ENCODE assay signal across 1 cellular context in genomic region chr10:36489928-36490279, GRCh38.
A peak's percentile ranks its signal among the peaks of the same experiment; 100 is the strongest.
TF ChIP-seq lines count a peak whose summit lies in the region.

No MANE protein-coding gene starts in this region.

TF ChIP-seq in HEK293, 187 proteins besides CTCF, POLR2A, EP300 and RAD21 (continued from another document):
- TF ChIP-seq, protein P1, sequence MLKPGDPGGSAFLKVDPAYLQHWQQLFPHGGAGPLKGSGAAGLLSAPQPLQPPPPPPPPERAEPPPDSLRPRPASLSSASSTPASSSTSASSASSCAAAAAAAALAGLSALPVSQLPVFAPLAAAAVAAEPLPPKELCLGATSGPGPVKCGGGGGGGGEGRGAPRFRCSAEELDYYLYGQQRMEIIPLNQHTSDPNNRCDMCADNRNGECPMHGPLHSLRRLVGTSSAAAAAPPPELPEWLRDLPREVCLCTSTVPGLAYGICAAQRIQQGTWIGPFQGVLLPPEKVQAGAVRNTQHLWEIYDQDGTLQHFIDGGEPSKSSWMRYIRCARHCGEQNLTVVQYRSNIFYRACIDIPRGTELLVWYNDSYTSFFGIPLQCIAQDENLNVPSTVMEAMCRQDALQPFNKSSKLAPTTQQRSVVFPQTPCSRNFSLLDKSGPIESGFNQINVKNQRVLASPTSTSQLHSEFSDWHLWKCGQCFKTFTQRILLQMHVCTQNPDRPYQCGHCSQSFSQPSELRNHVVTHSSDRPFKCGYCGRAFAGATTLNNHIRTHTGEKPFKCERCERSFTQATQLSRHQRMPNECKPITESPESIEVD (tag by site-specific recombination; IDR thresholded peaks at IDR 0.05), result peak; percentile 55
- TF ChIP-seq KLF7 (tag by site-specific recombination; IDR thresholded peaks at IDR 0.05; ENCODE audit: borderline replicate concordance) (no peak), ZNF274 (IDR thresholded peaks at IDR 0.05; ENCODE audit: low read length) (no peak), ZNF274 (tag by site-specific recombination; IDR thresholded peaks at IDR 0.05; ENCODE audit: borderline replicate concordance) (no peak), ZNF211 (tag by site-specific recombination; IDR thresholded peaks at IDR 0.05; ENCODE audit: low read depth) (no peak), SP2 (tag by site-specific recombination; IDR thresholded peaks at IDR 0.05) (no peak), ZNF169 (tag by site-specific recombination; IDR thresholded peaks at IDR 0.05) (no peak), ZNF433 (tag by site-specific recombination; IDR thresholded peaks at IDR 0.05; ENCODE audit: low read depth) (no peak), ZBTB48 (tag by site-specific recombination; IDR thresholded peaks at IDR 0.05) (no peak)
- TF ChIP-seq, protein P2, sequence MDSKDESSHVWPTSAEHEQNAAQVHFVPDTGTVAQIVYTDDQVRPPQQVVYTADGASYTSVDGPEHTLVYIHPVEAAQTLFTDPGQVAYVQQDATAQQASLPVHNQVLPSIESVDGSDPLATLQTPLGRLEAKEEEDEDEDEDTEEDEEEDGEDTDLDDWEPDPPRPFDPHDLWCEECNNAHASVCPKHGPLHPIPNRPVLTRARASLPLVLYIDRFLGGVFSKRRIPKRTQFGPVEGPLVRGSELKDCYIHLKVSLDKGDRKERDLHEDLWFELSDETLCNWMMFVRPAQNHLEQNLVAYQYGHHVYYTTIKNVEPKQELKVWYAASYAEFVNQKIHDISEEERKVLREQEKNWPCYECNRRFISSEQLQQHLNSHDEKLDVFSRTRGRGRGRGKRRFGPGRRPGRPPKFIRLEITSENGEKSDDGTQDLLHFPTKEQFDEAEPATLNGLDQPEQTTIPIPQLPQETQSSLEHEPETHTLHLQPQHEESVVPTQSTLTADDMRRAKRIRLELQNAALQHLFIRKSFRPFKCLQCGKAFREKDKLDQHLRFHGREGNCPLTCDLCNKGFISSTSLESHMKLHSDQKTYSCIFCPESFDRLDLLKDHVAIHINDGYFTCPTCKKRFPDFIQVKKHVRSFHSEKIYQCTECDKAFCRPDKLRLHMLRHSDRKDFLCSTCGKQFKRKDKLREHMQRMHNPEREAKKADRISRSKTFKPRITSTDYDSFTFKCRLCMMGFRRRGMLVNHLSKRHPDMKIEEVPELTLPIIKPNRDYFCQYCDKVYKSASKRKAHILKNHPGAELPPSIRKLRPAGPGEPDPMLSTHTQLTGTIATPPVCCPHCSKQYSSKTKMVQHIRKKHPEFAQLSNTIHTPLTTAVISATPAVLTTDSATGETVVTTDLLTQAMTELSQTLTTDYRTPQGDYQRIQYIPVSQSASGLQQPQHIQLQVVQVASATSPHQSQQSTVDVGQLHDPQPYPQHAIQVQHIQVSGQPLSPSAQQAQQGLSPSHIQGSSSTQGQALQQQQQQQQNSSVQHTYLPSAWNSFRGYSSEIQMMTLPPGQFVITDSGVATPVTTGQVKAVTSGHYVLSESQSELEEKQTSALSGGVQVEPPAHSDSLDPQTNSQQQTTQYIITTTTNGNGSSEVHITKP (tag by site-specific recombination; IDR thresholded peaks at IDR 0.05), result peak; percentile 28; the same call in 1 of the 2 replicates
